ENCODE assay signal across 1 cellular context in the genomic region with DNA sequence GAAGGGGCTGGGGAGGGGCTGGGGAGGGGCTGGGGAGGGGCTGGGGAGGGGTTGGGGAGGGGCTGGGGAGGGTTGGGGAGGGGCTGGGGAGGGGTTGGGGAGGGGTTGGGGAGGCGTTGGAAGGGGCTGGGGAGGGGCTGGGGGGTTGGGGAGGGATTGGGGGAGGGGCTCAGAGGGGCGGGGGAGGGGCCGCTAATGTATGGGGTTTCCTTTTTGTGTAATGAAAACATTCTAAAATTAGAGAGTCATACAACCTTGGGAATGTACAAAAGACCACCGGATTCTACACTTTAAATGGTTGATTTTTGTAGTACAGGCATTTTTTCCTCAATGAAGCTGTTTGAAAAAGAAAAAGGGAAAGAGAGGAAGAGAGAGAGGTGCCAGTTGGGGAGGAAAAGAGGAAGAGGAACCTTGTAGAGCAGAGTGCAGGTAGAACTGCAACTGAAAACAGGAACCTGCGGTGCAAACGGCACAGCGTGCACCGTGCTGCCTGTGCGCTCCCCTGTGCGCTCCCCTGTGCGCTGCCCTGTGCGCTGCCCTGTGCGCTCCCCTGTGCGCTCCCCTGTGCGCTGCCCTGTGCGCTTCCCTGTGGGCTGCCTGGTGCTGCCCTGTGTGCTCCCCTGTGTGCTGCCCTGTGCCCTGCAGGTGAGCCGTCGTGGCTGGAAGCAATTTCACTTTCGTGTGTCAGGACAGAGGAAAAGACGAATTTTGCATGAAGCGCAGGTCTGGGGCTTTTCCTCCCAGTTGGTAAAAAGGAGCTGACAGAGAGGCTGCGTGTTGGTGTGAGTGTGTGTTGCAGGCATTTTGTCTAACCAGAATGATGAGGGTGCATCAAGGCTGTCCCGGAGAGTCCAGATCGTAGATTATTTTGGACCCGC.
TF ChIP-seq lines count a peak whose summit lies in the region.

No MANE protein-coding gene starts in this region.

TF ChIP-seq in GM12878, 131 proteins besides CTCF, POLR2A, EP300 and RAD21 (continued from another document and continues in another):
- TF ChIP-seq CREB1 (IDR thresholded peaks at IDR 0.05; ENCODE audit: low read depth) (no peak), RELB (IDR thresholded peaks at IDR 0.05; ENCODE audit: low read depth) (no peak), SIX5 (IDR thresholded peaks at IDR 0.05; ENCODE audit: low read depth, low read length, severe bottlenecking) (no peak), SREBF1 (IDR thresholded peaks at IDR 0.05; ENCODE audit: low read length) (no peak), KAT2A (conservative IDR thresholded peaks at IDR 0.05; ENCODE audit: control insufficient read depth, low read depth, low read length) (no peak), ASH2L (IDR thresholded peaks at IDR 0.05; ENCODE audit: borderline replicate concordance, low read depth) (no peak), SMAD5 (IDR thresholded peaks at IDR 0.05; ENCODE audit: low read depth) (no peak), NR2F1 (conservative IDR thresholded peaks at IDR 0.05) (0 out of 2 replicates have a peak, but pooled peaks have one; percentile 17), ZNF207 (IDR thresholded peaks at IDR 0.05; ENCODE audit: borderline replicate concordance) (no peak), SPI1 (IDR thresholded peaks at IDR 0.05; ENCODE audit: borderline replicate concordance, insufficient read depth, low read depth, low read length) (peak; percentile 94), RCOR1 (conservative IDR thresholded peaks at IDR 0.05; ENCODE audit: low read depth, low read length) (no peak), TCF3 (IDR thresholded peaks at IDR 0.05; ENCODE audit: borderline replicate concordance, insufficient read depth, low read depth, low read length) (0 out of 2 replicates have a peak, but pooled peaks have one; percentile 36), NKRF (conservative IDR thresholded peaks at IDR 0.05) (no peak), CHD2 (IDR thresholded peaks at IDR 0.05; ENCODE audit: borderline replicate concordance, low read depth, low read length) (no peak), SUPT20H (IDR thresholded peaks at IDR 0.05; ENCODE audit: borderline replicate concordance, control insufficient read depth, low read depth, low read length) (no peak), POLR2AphosphoS5 (IDR thresholded peaks at IDR 0.05; ENCODE audit: low read length) (no peak), E2F8 (IDR thresholded peaks at IDR 0.05; ENCODE audit: low read depth, partially characterized antibody) (no peak), MYC (IDR thresholded peaks at IDR 0.05; ENCODE audit: insufficient read depth, insufficient read length, insufficient replicate concordance, low read length, severe bottlenecking) (peak; percentile 36), RUNX3 (IDR thresholded peaks at IDR 0.05; ENCODE audit: low read length) (peak; percentile 82)
- TF ChIP-seq, protein P1, sequence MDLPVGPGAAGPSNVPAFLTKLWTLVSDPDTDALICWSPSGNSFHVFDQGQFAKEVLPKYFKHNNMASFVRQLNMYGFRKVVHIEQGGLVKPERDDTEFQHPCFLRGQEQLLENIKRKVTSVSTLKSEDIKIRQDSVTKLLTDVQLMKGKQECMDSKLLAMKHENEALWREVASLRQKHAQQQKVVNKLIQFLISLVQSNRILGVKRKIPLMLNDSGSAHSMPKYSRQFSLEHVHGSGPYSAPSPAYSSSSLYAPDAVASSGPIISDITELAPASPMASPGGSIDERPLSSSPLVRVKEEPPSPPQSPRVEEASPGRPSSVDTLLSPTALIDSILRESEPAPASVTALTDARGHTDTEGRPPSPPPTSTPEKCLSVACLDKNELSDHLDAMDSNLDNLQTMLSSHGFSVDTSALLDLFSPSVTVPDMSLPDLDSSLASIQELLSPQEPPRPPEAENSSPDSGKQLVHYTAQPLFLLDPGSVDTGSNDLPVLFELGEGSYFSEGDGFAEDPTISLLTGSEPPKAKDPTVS (IDR thresholded peaks at IDR 0.05; ENCODE audit: low read depth, low read length), result no peak
- TF ChIP-seq, protein P2, sequence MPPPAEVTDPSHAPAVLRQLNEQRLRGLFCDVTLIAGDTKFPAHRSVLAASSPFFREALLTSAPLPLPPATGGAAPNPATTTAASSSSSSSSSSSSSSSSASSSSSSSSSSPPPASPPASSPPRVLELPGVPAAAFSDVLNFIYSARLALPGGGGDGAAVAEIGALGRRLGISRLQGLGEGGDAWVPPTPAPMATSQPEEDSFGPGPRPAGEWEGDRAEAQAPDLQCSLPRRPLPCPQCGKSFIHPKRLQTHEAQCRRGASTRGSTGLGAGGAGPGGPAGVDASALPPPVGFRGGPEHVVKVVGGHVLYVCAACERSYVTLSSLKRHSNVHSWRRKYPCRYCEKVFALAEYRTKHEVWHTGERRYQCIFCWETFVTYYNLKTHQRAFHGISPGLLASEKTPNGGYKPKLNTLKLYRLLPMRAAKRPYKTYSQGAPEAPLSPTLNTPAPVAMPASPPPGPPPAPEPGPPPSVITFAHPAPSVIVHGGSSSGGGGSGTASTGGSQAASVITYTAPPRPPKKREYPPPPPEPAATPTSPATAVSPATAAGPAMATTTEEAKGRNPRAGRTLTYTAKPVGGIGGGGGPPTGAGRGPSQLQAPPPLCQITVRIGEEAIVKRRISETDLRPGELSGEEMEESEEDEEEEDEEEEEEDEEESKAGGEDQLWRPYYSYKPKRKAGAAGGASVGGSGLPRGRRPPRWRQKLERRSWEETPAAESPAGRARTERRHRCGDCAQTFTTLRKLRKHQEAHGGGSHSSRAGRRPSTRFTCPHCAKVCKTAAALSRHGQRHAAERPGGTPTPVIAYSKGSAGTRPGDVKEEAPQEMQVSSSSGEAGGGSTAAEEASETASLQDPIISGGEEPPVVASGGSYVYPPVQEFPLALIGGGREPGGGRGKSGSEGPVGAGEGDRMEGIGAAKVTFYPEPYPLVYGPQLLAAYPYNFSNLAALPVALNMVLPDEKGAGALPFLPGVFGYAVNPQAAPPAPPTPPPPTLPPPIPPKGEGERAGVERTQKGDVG (CRISPR knock-in tag; IDR thresholded peaks at IDR 0.05), result no peak
- TF ChIP-seq, protein P3, sequence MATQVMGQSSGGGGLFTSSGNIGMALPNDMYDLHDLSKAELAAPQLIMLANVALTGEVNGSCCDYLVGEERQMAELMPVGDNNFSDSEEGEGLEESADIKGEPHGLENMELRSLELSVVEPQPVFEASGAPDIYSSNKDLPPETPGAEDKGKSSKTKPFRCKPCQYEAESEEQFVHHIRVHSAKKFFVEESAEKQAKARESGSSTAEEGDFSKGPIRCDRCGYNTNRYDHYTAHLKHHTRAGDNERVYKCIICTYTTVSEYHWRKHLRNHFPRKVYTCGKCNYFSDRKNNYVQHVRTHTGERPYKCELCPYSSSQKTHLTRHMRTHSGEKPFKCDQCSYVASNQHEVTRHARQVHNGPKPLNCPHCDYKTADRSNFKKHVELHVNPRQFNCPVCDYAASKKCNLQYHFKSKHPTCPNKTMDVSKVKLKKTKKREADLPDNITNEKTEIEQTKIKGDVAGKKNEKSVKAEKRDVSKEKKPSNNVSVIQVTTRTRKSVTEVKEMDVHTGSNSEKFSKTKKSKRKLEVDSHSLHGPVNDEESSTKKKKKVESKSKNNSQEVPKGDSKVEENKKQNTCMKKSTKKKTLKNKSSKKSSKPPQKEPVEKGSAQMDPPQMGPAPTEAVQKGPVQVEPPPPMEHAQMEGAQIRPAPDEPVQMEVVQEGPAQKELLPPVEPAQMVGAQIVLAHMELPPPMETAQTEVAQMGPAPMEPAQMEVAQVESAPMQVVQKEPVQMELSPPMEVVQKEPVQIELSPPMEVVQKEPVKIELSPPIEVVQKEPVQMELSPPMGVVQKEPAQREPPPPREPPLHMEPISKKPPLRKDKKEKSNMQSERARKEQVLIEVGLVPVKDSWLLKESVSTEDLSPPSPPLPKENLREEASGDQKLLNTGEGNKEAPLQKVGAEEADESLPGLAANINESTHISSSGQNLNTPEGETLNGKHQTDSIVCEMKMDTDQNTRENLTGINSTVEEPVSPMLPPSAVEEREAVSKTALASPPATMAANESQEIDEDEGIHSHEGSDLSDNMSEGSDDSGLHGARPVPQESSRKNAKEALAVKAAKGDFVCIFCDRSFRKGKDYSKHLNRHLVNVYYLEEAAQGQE (IDR thresholded peaks at IDR 0.05; ENCODE audit: low read depth, low read length), result no peak
- TF ChIP-seq, protein P4, sequence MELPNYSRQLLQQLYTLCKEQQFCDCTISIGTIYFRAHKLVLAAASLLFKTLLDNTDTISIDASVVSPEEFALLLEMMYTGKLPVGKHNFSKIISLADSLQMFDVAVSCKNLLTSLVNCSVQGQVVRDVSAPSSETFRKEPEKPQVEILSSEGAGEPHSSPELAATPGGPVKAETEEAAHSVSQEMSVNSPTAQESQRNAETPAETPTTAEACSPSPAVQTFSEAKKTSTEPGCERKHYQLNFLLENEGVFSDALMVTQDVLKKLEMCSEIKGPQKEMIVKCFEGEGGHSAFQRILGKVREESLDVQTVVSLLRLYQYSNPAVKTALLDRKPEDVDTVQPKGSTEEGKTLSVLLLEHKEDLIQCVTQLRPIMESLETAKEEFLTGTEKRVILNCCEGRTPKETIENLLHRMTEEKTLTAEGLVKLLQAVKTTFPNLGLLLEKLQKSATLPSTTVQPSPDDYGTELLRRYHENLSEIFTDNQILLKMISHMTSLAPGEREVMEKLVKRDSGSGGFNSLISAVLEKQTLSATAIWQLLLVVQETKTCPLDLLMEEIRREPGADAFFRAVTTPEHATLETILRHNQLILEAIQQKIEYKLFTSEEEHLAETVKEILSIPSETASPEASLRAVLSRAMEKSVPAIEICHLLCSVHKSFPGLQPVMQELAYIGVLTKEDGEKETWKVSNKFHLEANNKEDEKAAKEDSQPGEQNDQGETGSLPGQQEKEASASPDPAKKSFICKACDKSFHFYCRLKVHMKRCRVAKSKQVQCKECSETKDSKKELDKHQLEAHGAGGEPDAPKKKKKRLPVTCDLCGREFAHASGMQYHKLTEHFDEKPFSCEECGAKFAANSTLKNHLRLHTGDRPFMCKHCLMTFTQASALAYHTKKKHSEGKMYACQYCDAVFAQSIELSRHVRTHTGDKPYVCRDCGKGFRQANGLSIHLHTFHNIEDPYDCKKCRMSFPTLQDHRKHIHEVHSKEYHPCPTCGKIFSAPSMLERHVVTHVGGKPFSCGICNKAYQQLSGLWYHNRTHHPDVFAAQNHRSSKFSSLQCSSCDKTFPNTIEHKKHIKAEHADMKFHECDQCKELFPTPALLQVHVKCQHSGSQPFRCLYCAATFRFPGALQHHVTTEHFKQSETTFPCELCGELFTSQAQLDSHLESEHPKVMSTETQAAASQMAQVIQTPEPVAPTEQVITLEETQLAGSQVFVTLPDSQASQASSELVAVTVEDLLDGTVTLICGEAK (IDR thresholded peaks at IDR 0.05; ENCODE audit: borderline replicate concordance), result no peak
